10 cellular contexts compared by ENCODE assay signal in the genomic region with DNA sequence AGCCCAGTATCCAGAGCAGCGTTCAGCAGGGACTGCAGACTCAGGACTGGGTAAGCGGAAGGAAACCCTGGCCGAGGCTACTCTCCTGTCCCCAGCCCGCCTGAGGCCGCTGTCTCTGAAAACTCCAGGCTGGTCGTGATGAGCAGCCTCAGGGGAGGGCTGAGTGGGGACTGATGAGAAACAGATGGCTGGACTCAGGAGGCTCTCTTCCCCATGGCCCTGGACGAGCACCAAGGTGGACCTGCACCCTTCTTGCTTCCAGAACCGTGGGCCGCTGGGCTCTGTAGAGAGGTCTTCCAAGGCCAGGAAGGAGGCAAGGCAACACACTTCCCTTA. TPM values are rescaled to one million over a fixed set of nuclear protein-coding genes. Genes with fewer than 3 reads are reported as not detected.
DNase-seq lines count a peak whose midpoint lies in the region; ATAC-seq and TF ChIP-seq lines count a peak whose summit lies in the region.
"Had no signal": no experiment of that assay in that cellular context is flagged by ENCODE, and none has a peak within 500 bp of the region (broad histone marks: within the 10 kb centered on the region; RNA-seq: fewer than 3 reads in every experiment).

No MANE protein-coding gene starts in this region.

- H3K27ac ChIP-seq in right lobe of liver, result no peak overlapping the region

- H3K4me3 ChIP-seq in astrocyte of the spinal cord (ENCODE audit: low read depth, low read length) (peak overlapping the region; percentile 70), right lobe of liver (peak overlapping the region in 2 of 3 donors; percentile 71 to 94)

- H3K9me3 ChIP-seq in right lobe of liver, result no peaks in the 10 kb centered on the region

- peaks cover 30% of the 10 kb centered on the region for H3K4me1 Mint-ChIP-seq in activated T-cell treated with anti-CD3 and anti-CD28 coated beads, Interleukin-2, amount 50 U/mL, for 4 hours (ENCODE audit: low read depth)
- H3K4me1 Mint-ChIP-seq in type B pancreatic cell (ENCODE audit: unreplicated experiment), result no peaks in the 10 kb centered on the region

- H3K9me3 Mint-ChIP-seq in activated T-cell treated with anti-CD3 and anti-CD28 coated beads, Interleukin-2, amount 50 U/mL, for 4 hours, result peaks cover 13% of the 10 kb centered on the region
- H3K9me3 Mint-ChIP-seq in type B pancreatic cell, result peaks cover 11% of the 10 kb centered on the region

- no peaks in the 10 kb centered on the region for H3K27me3 Mint-ChIP-seq in activated T-cell treated with anti-CD3 and anti-CD28 coated beads, Interleukin-2, amount 50 U/mL, for 4 hours (ENCODE audit: low read depth)
- no peaks in the 10 kb centered on the region for H3K27me3 Mint-ChIP-seq in type B pancreatic cell

- WGBS in right lobe of liver (ENCODE audit: insufficient coverage, low coverage, low lambda C conversion rate, missing lambda C conversion rate), result 81% methylated on average over 3 of the region's 9 CpGs

- peak overlapping the region; percentile 87 for H3K4me3 Mint-ChIP-seq in activated T-cell treated with anti-CD3 and anti-CD28 coated beads, Interleukin-2, amount 50 U/mL, for 4 hours
- H3K4me3 Mint-ChIP-seq in type B pancreatic cell, result peak overlapping the region; percentile 41

- in situ Hi-C loops in astrocyte of the spinal cord (cut with HindIII; ENCODE audit: low sequenced_read_pairs), result no loop called here

- intact Hi-C loops in right lobe of liver (cut with DNase I), result no loop called here

- peaks cover 0 to 3% (median 0%) of the 10 kb centered on the region in 4 donors for H3K36me3 ChIP-seq in right lobe of liver

- no peak for TF ChIP-seq POLR2A in right lobe of liver (IDR thresholded peaks at IDR 0.05)

- H3K36me3 Mint-ChIP-seq in activated T-cell treated with anti-CD3 and anti-CD28 coated beads, Interleukin-2, amount 50 U/mL, for 4 hours (ENCODE audit: insufficient read depth), result peaks cover 15% of the 10 kb centered on the region
- peaks cover 17% of the 10 kb centered on the region for H3K36me3 Mint-ChIP-seq in type B pancreatic cell

- no peak overlapping the region for H3K27ac Mint-ChIP-seq in type B pancreatic cell

- no peak for ATAC-seq in activated T-cell treated with anti-CD3 and anti-CD28 coated beads, Interleukin-2, amount 50 U/mL, for 4 hours
- ATAC-seq in right lobe of liver, result no peak
- ATAC-seq in GM18858 (IDR thresholded peaks at IDR 0.05; ENCODE audit: unreplicated experiment), result no peak

- TF ChIP-seq CTCF in astrocyte of the spinal cord (IDR thresholded peaks at IDR 0.05; ENCODE audit: low read depth, low read length) (no peak), right lobe of liver (IDR thresholded peaks at IDR 0.05) (no peak), type B pancreatic cell (conservative IDR thresholded peaks at IDR 0.05) (no peak)

- DNase-seq in activated T-cell treated with anti-CD3 and anti-CD28 coated beads, Interleukin-2, amount 50 U/mL, for 4 hours, result no peak
- DNase-seq in activated T-cell treated with anti-CD3 and anti-CD28 coated beads for 4 hours, result no peak
- no peak for DNase-seq in astrocyte of the spinal cord (ENCODE audit: low read depth, low spot score)
- DNase-seq in right lobe of liver, result peak in 2 of 3 donors; percentile 20 to 54
- no peak for DNase-seq in type B pancreatic cell (ENCODE audit: extremely low spot score, unreplicated experiment)
- no peak for DNase-seq in NCI-H1105 (lab: John Stamatoyannopoulos, UW)
- DNase-seq in NCI-H146 treated with DMSO at 0.1 percent for 48 hours (lab: John Stamatoyannopoulos, UW; ENCODE audit: unreplicated experiment), result no peak
- DNase-seq: C1 segment of cervical spinal cord had no signal

- no peaks in the 10 kb centered on the region for H3K27me3 ChIP-seq in right lobe of liver

- peaks cover 0 to 6% (median 0%) of the 10 kb centered on the region in 4 donors for H3K4me1 ChIP-seq in right lobe of liver

RNA-seq across cellular contexts. Expression of gene TEX22, which starts 1.1 kb away (rescaled TPM):
- 1 to 10 TPM in 2 of 3 donors, under 1 TPM in 1; 0.71 to 1.7 (median 1.2) TPM for total RNA-seq in activated T-cell treated with anti-CD3 and anti-CD28 coated beads, Interleukin-2, amount 50 U/mL, for 4 hours
- under 1 TPM in 3 of 6 experiments, not detected in 3; 0.07 to 0.44 (median 0.35) TPM for total RNA-seq in right lobe of liver
- 0.76 and 4.1 TPM in 2 replicates for total RNA-seq in type B pancreatic cell (ENCODE audit: low replicate concordance)
- total RNA-seq: mesenteric fat pad had no signal

RNA-seq across cellular contexts. Expression of gene MTA1, which starts 20.2 kb away (rescaled TPM):
- total RNA-seq in activated T-cell treated with anti-CD3 and anti-CD28 coated beads, Interleukin-2, amount 50 U/mL, for 4 hours, result 100 to 1,000 TPM; 154 to 166 (median 154) TPM
- total RNA-seq in right lobe of liver (10 to 100 TPM; 18.6 to 45.1 (median 29.2) TPM), type B pancreatic cell (ENCODE audit: low replicate concordance) (113 and 194 TPM in 2 replicates)

Comparison
In these comparisons a context has a peak if more than half of its experiments do, and no peak if none do; other contexts are left out.
1. DNase-seq: peak in right lobe of liver (2 of 3); none in activated T-cell treated with anti-CD3 and anti-CD28 coated beads, Interleukin-2, amount 50 U/mL, for 4 hours (single experiment), activated T-cell treated with anti-CD3 and anti-CD28 coated beads for 4 hours (single experiment), astrocyte of the spinal cord (single experiment), type B pancreatic cell (single experiment), NCI-H1105 (single experiment) and NCI-H146 treated with DMSO at 0.1 percent for 48 hours (single experiment).